In genomic region chr13:110350509-110350908, GRCh38 we compare ENCODE assay signal across 26 cellular contexts. TPM values are rescaled to one million over a fixed set of nuclear protein-coding genes. Genes with fewer than 3 reads are reported as not detected.
DNase-seq lines count a peak whose midpoint lies in the region; ATAC-seq, FAIRE-seq and TF ChIP-seq lines count a peak whose summit lies in the region.
"Had no signal": no experiment of that assay in that cellular context is flagged by ENCODE, and none has a peak within 500 bp of the region (broad histone marks: within the 10 kb centered on the region; RNA-seq: fewer than 3 reads in every experiment).

No MANE protein-coding gene starts in this region.

- H4K12ac ChIP-seq in trophoblast cell (ENCODE audit: low read depth, low read length) = no peak overlapping the region

- ATAC-seq in Right ventricle myocardium inferior (peak; percentile 39), pancreas (no peak), GM18868 (IDR thresholded peaks at IDR 0.05; ENCODE audit: unreplicated experiment) (no peak)
- no peak for ATAC-seq in activated CD4-positive, CD25-positive, alpha-beta regulatory T cell treated with anti-CD3 and anti-CD28 coated beads, Interleukin-2, amount 50 U/mL, for 24 hours
- ATAC-seq: activated CD8-positive, alpha-beta T cell treated with anti-CD3 and anti-CD28 coated beads for 36 hours; activated naive CD4-positive, alpha-beta T cell treated with anti-CD3 and anti-CD28 coated beads, Interleukin-2, amount 50 U/mL, for 72 hours had no signal

- H3K4me2 ChIP-seq in trophoblast cell (ENCODE audit: low read length) = no peak overlapping the region

- TF ChIP-seq CTCF in left ventricle myocardium inferior (IDR thresholded peaks at IDR 0.05; ENCODE audit: borderline replicate concordance) = no peak
- no peak for TF ChIP-seq CTCF in pancreas (IDR thresholded peaks at IDR 0.05)

- H3K9me3 ChIP-seq in left ventricle myocardium inferior (replicated peaks) (no peaks in the 10 kb centered on the region), trophoblast cell (ENCODE audit: insufficient read depth, low read depth, low read length) (no peaks in the 10 kb centered on the region), pancreas (no peaks in the 10 kb centered on the region)
- H3K9me3 ChIP-seq: Peyer's patch, upper lobe of left lung had no signal

- intact Hi-C loops in Right ventricle myocardium inferior (cut with DNase I) (no loop called here), cardiac septum (cut with DNase I) (no loop called here), left ventricle myocardium inferior (cut with micrococcal nuclease) (no loop called here), pancreas (cut with DNase I) (no loop called here)

- no peak for TF ChIP-seq POLR2A in GM12892 (IDR thresholded peaks at IDR 0.05; ENCODE audit: low read depth, low read length)

- no peak overlapping the region for H3K23ac ChIP-seq in trophoblast cell (ENCODE audit: low read length)

- H3K4me3 ChIP-seq in left ventricle myocardium inferior (no peak overlapping the region), trophoblast cell (ENCODE audit: low read depth, low read length) (no peak overlapping the region), pancreas (no peak overlapping the region)
- H3K4me3 ChIP-seq: Peyer's patch, SK-N-MC, upper lobe of left lung had no signal

- H3K36me3 ChIP-seq in left ventricle myocardium inferior (no peaks in the 10 kb centered on the region), trophoblast cell (ENCODE audit: control insufficient read depth in 1 of 2, insufficient read depth in 2 of 2, low read length in 2 of 2) (peaks cover 9 to 11% of the 10 kb centered on the region in 2 experiments), pancreas (no peaks in the 10 kb centered on the region)
- H3K36me3 ChIP-seq: Peyer's patch, upper lobe of left lung had no signal

- H3K9ac ChIP-seq in trophoblast cell (ENCODE audit: low read length) = no peak overlapping the region

- H3K27ac ChIP-seq in left ventricle myocardium inferior (replicated peaks) (peak overlapping the region; percentile 79), trophoblast cell (ENCODE audit: low read depth, low read length) (peak overlapping the region; percentile 16), pancreas (no peak overlapping the region)
- H3K27ac ChIP-seq: 22Rv1, SK-N-MC had no signal

- H2AFZ ChIP-seq in trophoblast cell (ENCODE audit: insufficient read depth, low read length, poor library complexity) = no peak overlapping the region

- DNase-seq in Right ventricle myocardium inferior (ENCODE audit: missing footprints) (no peak), cardiac septum (ENCODE audit: low spot score) (no peak), left ventricle myocardium inferior (no peak), trophoblast cell (no peak), GM12892 (ENCODE audit: insufficient read length) (no peak), pancreas (no peak)
- DNase-seq: activated CD4-positive, CD25-positive, alpha-beta regulatory T cell treated with anti-CD3 and anti-CD28 coated beads, Interleukin-2, amount 50 U/mL, for 72 hours; activated CD8-positive, alpha-beta T cell treated with anti-CD3 and anti-CD28 coated beads for 36 hours; HCEC 1CT; KBM-7; NCI-H1105 treated with DMSO at 0.1 percent for 48 hours; NCI-H2029 treated with DMSO at 0.1 percent for 48 hours; NCI-H226; Peyer's patch; posterior cingulate gyrus; stimulated activated naive CD4-positive, alpha-beta T cell; upper lobe of left lung had no signal

- peak overlapping the region; percentile 8 for H2BK12ac ChIP-seq in trophoblast cell (ENCODE audit: low read length)

- H2BK5ac ChIP-seq in trophoblast cell (ENCODE audit: low read depth, low read length, poor library complexity) = no peak overlapping the region

- H2BK120ac ChIP-seq in trophoblast cell (ENCODE audit: insufficient read depth, low read length, poor library complexity) = peak overlapping the region; percentile 60

- no peak for FAIRE-seq in GM12892 (lab: Jason Lieb, UNC)
- FAIRE-seq in pancreas (lab: Jason Lieb, UNC) = no peak
- FAIRE-seq: endometrium, HTR-8/SVneo had no signal

- H3K4me1 ChIP-seq in left ventricle myocardium inferior = peaks cover 95% of the 10 kb centered on the region
- H3K4me1 ChIP-seq in trophoblast cell (ENCODE audit: control insufficient read depth in 1 of 2, insufficient read depth in 2 of 2, low read length in 2 of 2) = peaks cover 47 to 62% of the 10 kb centered on the region in 2 experiments
- peaks cover 0 to 6% (median 0%) of the 10 kb centered on the region in 3 donors for H3K4me1 ChIP-seq in pancreas

- H3K79me2 ChIP-seq in trophoblast cell (ENCODE audit: control insufficient read depth, insufficient read depth, low read length, poor library complexity) = peaks cover 9% of the 10 kb centered on the region

- WGBS in trophoblast cell (ENCODE audit: extremely low coverage, insufficient coverage, insufficient read length) = no CpG with 5 or more reads among the region's 3 CpGs
- 80 to 94% methylated on average over 3 of the region's 3 CpGs for WGBS in pancreas, 2 donors

- H3K27me3 ChIP-seq in left ventricle myocardium inferior (ENCODE audit: low read depth) (no peaks in the 10 kb centered on the region), trophoblast cell (ENCODE audit: insufficient read depth, low read length) (no peaks in the 10 kb centered on the region), pancreas (no peaks in the 10 kb centered on the region)
- H3K27me3 ChIP-seq: Peyer's patch, upper lobe of left lung had no signal

- H4K8ac ChIP-seq in trophoblast cell (ENCODE audit: low read depth, low read length) = peak overlapping the region; percentile 8

- peak overlapping the region; percentile 28 for H4K91ac ChIP-seq in trophoblast cell (ENCODE audit: low read depth, low read length)

- H3K4ac ChIP-seq in trophoblast cell (ENCODE audit: low read depth, low read length) = peak overlapping the region; percentile 77

- H2AK5ac ChIP-seq in trophoblast cell (ENCODE audit: low read length) = peak overlapping the region; percentile 37

- peak overlapping the region; percentile 57 for H3K18ac ChIP-seq in trophoblast cell (ENCODE audit: low read length)

- peaks cover 41% of the 10 kb centered on the region for H3K79me1 ChIP-seq in trophoblast cell (ENCODE audit: low read length)

- H3K14ac ChIP-seq in trophoblast cell (ENCODE audit: low read length) = peak overlapping the region; percentile 23

RNA-seq across cellular contexts. Expression of gene COL4A2, which starts 43.4 kb away (rescaled TPM):
- total RNA-seq in Right ventricle myocardium inferior (126 TPM), cardiac septum (165 TPM), left ventricle myocardium inferior (117 TPM), pancreas (100 to 1,000 TPM in 1 of 6 donors, 10 to 100 TPM in 5; 18.4 to 130 (median 46.9) TPM)
- polyA plus RNA-seq in trophoblast cell (2013) = 769 and 825 TPM in 2 replicates
- 0.32 TPM for polyA plus RNA-seq in GM12892 (2012; ENCODE audit: missing spikeins)
- polyA plus RNA-seq in pancreas = 10 to 100 TPM; 37.0 to 46.6 TPM
- total RNA-seq: activated CD8-positive, alpha-beta T cell treated with anti-CD3 and anti-CD28 coated beads for 36 hours; activated T-helper 2 cell treated with anti-CD3 and anti-CD28 coated beads, Interferon-gamma antibody, Interleukin-2, Interleukin-4, amounts not matched to agents 10 μg/mL and 5 μg/mL and 100 μg/mL, durations not matched to agents 14 hours and 24 hours and 36 hours had no signal
- polyA plus RNA-seq: CD14-positive monocyte had no signal

RNA-seq across cellular contexts. Expression of gene COL4A1, which starts 43.6 kb away (rescaled TPM):
- total RNA-seq in Right ventricle myocardium inferior = 128 TPM
- total RNA-seq in cardiac septum = 196 TPM
- total RNA-seq in left ventricle myocardium inferior = 120 TPM
- polyA plus RNA-seq in trophoblast cell (2013) = 445 and 497 TPM in 2 replicates
- not detected for polyA plus RNA-seq in GM12892 (2012; ENCODE audit: missing spikeins)
- 100 to 1,000 TPM in 2 of 6 donors, 10 to 100 TPM in 4; 20.7 to 167 (median 51.7) TPM for total RNA-seq in pancreas
- polyA plus RNA-seq in pancreas = 10 to 100 TPM; 22.5 to 35.0 TPM
- total RNA-seq: activated CD8-positive, alpha-beta T cell treated with anti-CD3 and anti-CD28 coated beads for 36 hours; activated T-helper 2 cell treated with anti-CD3 and anti-CD28 coated beads, Interferon-gamma antibody, Interleukin-2, Interleukin-4, amounts not matched to agents 10 μg/mL and 5 μg/mL and 100 μg/mL, durations not matched to agents 14 hours and 24 hours and 36 hours had no signal

Comparison
In these comparisons a context has a peak if more than half of its experiments do, and no peak if none do; other contexts are left out.
1. H3K27ac ChIP-seq: peak in left ventricle myocardium inferior (single experiment) and trophoblast cell (single experiment); none in pancreas (0 of 4).